1 cellular context compared by ENCODE assay signal in the genomic region with DNA sequence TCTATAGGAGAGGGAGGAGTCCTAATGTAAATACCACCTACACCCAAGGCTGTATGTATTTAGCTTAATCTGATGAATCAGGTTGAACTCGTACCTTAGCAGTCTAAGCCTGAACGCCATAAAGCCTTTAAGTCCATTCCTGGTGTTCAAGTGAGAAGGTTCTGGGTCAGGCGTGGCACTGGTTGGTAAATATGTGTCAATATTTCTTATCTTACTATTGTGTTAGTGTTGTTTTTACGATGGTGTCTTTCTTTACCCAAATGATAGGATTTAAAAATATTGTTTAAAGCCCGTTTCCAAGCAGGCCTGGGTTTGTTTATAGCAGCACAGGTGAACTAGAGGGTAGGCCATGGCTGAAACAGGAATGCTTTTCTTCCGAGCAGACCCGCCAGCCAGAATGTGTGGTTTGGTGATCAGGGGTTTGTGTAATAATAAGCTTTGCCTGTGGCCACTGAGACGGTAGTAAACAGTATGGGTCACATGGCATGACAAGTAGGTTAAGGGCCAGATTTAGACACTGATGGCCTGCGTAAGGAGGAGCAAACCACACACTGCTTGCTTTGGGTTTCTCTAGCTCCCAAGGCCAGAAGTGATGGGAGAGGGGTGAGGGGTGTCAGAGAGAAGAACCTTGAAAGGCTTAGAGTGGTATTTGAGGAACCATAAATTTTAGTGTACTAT.
TF ChIP-seq lines count a peak whose summit lies in the region.

No MANE protein-coding gene starts in this region.

TF ChIP-seq in GM12878, 131 proteins besides CTCF, POLR2A, EP300 and RAD21 (continued from another document and continues in another):
- TF ChIP-seq, protein P1, sequence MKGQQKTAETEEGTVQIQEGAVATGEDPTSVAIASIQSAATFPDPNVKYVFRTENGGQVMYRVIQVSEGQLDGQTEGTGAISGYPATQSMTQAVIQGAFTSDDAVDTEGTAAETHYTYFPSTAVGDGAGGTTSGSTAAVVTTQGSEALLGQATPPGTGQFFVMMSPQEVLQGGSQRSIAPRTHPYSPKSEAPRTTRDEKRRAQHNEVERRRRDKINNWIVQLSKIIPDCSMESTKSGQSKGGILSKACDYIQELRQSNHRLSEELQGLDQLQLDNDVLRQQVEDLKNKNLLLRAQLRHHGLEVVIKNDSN (IDR thresholded peaks at IDR 0.05; ENCODE audit: borderline replicate concordance, extremely low read length, insufficient read depth, low read depth, low read length) = peak; percentile 55
- no peak for TF ChIP-seq GATAD2B (conservative IDR thresholded peaks at IDR 0.05; ENCODE audit: low read depth)
- TF ChIP-seq ATF2 (IDR thresholded peaks at IDR 0.05; ENCODE audit: low read length) = no peak
- no peak for TF ChIP-seq FOS (IDR thresholded peaks at IDR 0.05; ENCODE audit: borderline replicate concordance, extremely low read depth, insufficient read length)
- TF ChIP-seq KDM1A (IDR thresholded peaks at IDR 0.05; ENCODE audit: borderline replicate concordance) = no peak
- TF ChIP-seq EZH2 (IDR thresholded peaks at IDR 0.05; ENCODE audit: borderline replicate concordance, control insufficient read depth, low read depth, low read length) = no peak
- peak; percentile 88 for TF ChIP-seq MEF2B (IDR thresholded peaks at IDR 0.05; ENCODE audit: partially characterized antibody, poor library complexity, severe bottlenecking)
- TF ChIP-seq, protein P2, sequence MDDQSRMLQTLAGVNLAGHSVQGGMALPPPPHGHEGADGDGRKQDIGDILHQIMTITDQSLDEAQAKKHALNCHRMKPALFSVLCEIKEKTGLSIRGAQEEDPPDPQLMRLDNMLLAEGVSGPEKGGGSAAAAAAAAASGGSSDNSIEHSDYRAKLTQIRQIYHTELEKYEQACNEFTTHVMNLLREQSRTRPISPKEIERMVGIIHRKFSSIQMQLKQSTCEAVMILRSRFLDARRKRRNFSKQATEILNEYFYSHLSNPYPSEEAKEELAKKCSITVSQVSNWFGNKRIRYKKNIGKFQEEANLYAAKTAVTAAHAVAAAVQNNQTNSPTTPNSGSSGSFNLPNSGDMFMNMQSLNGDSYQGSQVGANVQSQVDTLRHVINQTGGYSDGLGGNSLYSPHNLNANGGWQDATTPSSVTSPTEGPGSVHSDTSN (IDR thresholded peaks at IDR 0.05; ENCODE audit: insufficient replicate concordance, low read depth, low read length) = no peak
- TF ChIP-seq, protein P3, sequence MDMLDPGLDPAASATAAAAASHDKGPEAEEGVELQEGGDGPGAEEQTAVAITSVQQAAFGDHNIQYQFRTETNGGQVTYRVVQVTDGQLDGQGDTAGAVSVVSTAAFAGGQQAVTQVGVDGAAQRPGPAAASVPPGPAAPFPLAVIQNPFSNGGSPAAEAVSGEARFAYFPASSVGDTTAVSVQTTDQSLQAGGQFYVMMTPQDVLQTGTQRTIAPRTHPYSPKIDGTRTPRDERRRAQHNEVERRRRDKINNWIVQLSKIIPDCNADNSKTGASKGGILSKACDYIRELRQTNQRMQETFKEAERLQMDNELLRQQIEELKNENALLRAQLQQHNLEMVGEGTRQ (IDR thresholded peaks at IDR 0.05; ENCODE audit: borderline replicate concordance, low read depth, low read length) = peak; percentile 73
- no peak for TF ChIP-seq TCF7 (IDR thresholded peaks at IDR 0.05; ENCODE audit: borderline replicate concordance)
- peak; percentile 77 for TF ChIP-seq MAX (IDR thresholded peaks at IDR 0.05; ENCODE audit: low read depth, low read length)
- TF ChIP-seq, protein P4, sequence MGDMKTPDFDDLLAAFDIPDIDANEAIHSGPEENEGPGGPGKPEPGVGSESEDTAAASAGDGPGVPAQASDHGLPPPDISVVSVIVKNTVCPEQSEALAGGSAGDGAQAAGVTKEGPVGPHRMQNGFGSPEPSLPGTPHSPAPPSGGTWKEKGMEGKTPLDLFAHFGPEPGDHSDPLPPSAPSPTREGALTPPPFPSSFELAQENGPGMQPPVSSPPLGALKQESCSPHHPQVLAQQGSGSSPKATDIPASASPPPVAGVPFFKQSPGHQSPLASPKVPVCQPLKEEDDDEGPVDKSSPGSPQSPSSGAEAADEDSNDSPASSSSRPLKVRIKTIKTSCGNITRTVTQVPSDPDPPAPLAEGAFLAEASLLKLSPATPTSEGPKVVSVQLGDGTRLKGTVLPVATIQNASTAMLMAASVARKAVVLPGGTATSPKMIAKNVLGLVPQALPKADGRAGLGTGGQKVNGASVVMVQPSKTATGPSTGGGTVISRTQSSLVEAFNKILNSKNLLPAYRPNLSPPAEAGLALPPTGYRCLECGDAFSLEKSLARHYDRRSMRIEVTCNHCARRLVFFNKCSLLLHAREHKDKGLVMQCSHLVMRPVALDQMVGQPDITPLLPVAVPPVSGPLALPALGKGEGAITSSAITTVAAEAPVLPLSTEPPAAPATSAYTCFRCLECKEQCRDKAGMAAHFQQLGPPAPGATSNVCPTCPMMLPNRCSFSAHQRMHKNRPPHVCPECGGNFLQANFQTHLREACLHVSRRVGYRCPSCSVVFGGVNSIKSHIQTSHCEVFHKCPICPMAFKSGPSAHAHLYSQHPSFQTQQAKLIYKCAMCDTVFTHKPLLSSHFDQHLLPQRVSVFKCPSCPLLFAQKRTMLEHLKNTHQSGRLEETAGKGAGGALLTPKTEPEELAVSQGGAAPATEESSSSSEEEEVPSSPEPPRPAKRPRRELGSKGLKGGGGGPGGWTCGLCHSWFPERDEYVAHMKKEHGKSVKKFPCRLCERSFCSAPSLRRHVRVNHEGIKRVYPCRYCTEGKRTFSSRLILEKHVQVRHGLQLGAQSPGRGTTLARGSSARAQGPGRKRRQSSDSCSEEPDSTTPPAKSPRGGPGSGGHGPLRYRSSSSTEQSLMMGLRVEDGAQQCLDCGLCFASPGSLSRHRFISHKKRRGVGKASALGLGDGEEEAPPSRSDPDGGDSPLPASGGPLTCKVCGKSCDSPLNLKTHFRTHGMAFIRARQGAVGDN (IDR thresholded peaks at IDR 0.05) = peak; percentile 88
- peak; percentile 67 for TF ChIP-seq MTA2 (IDR thresholded peaks at IDR 0.05; ENCODE audit: low read depth)
- TF ChIP-seq SIX5 (IDR thresholded peaks at IDR 0.05; ENCODE audit: low read depth, low read length, severe bottlenecking) = no peak
- TF ChIP-seq SP1 (IDR thresholded peaks at IDR 0.05; ENCODE audit: low read depth, low read length) = no peak
- TF ChIP-seq SRF (IDR thresholded peaks at IDR 0.05; ENCODE audit: low read depth in 2 of 2, low read length in 2 of 2) = no peak
- peak; percentile 15 to 49; a peak in 1 of 4 replicates for TF ChIP-seq BHLHE40 (IDR thresholded peaks at IDR 0.05; ENCODE audit: borderline replicate concordance in 1 of 2, low read depth in 2 of 2, low read length in 1 of 2)
- TF ChIP-seq RBBP5 (conservative IDR thresholded peaks at IDR 0.05) = no peak
- TF ChIP-seq TCF3 (IDR thresholded peaks at IDR 0.05; ENCODE audit: borderline replicate concordance, insufficient read depth, low read depth, low read length) = no peak
- no peak for TF ChIP-seq ZSCAN29 (IDR thresholded peaks at IDR 0.05)
- TF ChIP-seq JUNB (IDR thresholded peaks at IDR 0.05) = no peak
- TF ChIP-seq, protein P5, sequence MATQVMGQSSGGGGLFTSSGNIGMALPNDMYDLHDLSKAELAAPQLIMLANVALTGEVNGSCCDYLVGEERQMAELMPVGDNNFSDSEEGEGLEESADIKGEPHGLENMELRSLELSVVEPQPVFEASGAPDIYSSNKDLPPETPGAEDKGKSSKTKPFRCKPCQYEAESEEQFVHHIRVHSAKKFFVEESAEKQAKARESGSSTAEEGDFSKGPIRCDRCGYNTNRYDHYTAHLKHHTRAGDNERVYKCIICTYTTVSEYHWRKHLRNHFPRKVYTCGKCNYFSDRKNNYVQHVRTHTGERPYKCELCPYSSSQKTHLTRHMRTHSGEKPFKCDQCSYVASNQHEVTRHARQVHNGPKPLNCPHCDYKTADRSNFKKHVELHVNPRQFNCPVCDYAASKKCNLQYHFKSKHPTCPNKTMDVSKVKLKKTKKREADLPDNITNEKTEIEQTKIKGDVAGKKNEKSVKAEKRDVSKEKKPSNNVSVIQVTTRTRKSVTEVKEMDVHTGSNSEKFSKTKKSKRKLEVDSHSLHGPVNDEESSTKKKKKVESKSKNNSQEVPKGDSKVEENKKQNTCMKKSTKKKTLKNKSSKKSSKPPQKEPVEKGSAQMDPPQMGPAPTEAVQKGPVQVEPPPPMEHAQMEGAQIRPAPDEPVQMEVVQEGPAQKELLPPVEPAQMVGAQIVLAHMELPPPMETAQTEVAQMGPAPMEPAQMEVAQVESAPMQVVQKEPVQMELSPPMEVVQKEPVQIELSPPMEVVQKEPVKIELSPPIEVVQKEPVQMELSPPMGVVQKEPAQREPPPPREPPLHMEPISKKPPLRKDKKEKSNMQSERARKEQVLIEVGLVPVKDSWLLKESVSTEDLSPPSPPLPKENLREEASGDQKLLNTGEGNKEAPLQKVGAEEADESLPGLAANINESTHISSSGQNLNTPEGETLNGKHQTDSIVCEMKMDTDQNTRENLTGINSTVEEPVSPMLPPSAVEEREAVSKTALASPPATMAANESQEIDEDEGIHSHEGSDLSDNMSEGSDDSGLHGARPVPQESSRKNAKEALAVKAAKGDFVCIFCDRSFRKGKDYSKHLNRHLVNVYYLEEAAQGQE (IDR thresholded peaks at IDR 0.05; ENCODE audit: low read depth, low read length) = no peak
- TF ChIP-seq HDAC6 (IDR thresholded peaks at IDR 0.05; ENCODE audit: unreplicated experiment) = no peak
- TF ChIP-seq CREB1 (IDR thresholded peaks at IDR 0.05; ENCODE audit: low read depth) = 0 out of 2 replicates have a peak, but pooled peaks have one; percentile 14
- no peak for TF ChIP-seq CUX1 (IDR thresholded peaks at IDR 0.05; ENCODE audit: insufficient replicate concordance, low read depth, low read length)
- TF ChIP-seq ZNF24 (IDR thresholded peaks at IDR 0.05) = no peak
- no peak for TF ChIP-seq GABPA (IDR thresholded peaks at IDR 0.05; ENCODE audit: low read depth)
- no peak for TF ChIP-seq ZNF207 (IDR thresholded peaks at IDR 0.05; ENCODE audit: borderline replicate concordance)
- TF ChIP-seq STAT3 (IDR thresholded peaks at IDR 0.05; ENCODE audit: low read depth, low read length) = no peak
- no peak for TF ChIP-seq MYC (IDR thresholded peaks at IDR 0.05; ENCODE audit: insufficient read depth, insufficient read length, insufficient replicate concordance, low read length, severe bottlenecking)
- peak; percentile 36 for TF ChIP-seq SMAD1 (IDR thresholded peaks at IDR 0.05; ENCODE audit: low read depth, partially characterized antibody)
- TF ChIP-seq, protein P6, sequence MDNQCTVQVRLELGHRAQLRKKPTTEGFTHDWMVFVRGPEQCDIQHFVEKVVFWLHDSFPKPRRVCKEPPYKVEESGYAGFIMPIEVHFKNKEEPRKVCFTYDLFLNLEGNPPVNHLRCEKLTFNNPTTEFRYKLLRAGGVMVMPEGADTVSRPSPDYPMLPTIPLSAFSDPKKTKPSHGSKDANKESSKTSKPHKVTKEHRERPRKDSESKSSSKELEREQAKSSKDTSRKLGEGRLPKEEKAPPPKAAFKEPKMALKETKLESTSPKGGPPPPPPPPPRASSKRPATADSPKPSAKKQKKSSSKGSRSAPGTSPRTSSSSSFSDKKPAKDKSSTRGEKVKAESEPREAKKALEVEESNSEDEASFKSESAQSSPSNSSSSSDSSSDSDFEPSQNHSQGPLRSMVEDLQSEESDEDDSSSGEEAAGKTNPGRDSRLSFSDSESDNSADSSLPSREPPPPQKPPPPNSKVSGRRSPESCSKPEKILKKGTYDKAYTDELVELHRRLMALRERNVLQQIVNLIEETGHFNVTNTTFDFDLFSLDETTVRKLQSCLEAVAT (IDR thresholded peaks at IDR 0.05) = peak; percentile 56; the same call in 1 of the 2 replicates
- no peak for TF ChIP-seq SREBF1 (IDR thresholded peaks at IDR 0.05; ENCODE audit: low read length)
